ENCODE assay signal across 11 cellular contexts in the genomic region with DNA sequence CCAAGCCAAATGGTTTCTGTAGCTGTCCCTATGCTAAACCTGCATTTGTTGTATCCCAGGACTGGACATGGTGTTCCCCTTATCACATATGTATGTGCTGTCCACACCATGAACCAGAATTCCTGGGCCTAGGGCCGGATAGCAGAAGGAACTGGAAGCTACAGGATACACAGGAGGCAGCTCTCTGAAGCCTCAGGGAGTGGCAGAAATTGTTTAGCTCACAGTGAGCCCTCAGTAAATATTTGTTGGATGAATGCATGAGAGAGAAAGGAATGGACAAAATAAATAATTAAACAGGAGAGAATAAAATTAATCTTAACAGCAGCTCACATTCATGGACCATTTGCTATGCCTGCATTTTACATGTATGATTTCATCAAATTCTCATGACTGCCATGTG. TPM values are rescaled to one million over a fixed set of nuclear protein-coding genes. Genes with fewer than 3 reads are reported as not detected.
DNase-seq lines count a peak whose midpoint lies in the region; ATAC-seq and TF ChIP-seq lines count a peak whose summit lies in the region.
"Had no signal": no experiment of that assay in that cellular context is flagged by ENCODE, and none has a peak within 500 bp of the region (broad histone marks: within the 10 kb centered on the region; RNA-seq: fewer than 3 reads in every experiment).

No MANE protein-coding gene starts in this region.

- H3K9me3 ChIP-seq in esophagus (ENCODE audit: control insufficient read depth in 2 of 2, insufficient read depth in 1 of 2, low read depth in 1 of 2, low read length in 1 of 2), result no peaks in the 10 kb centered on the region
- H3K9me3 ChIP-seq in stomach, result no peaks in the 10 kb centered on the region

- TF ChIP-seq CTCF in stomach (IDR thresholded peaks at IDR 0.05) (no peak), WTC11 (IDR thresholded peaks at IDR 0.05) (no peak)

- intact Hi-C loops in stomach (cut with DNase I; ENCODE audit: low total_unique reads), result no loop called here

- H3K27ac ChIP-seq in esophagus (ENCODE audit: low read depth in 2 of 2, low read length in 1 of 2) (peak overlapping the region; percentile 50 to 82), stomach (peak overlapping the region in 3 of 5 donors; percentile 71 to 83 (median 77))

- peaks cover 0 to 10% of the 10 kb centered on the region in 2 donors for H3K4me1 ChIP-seq in esophagus (ENCODE audit: control insufficient read depth in 2 of 2, insufficient read depth in 2 of 2, low read length in 1 of 2)
- H3K4me1 ChIP-seq in stomach, result peaks cover 31 to 57% (median 42%) of the 10 kb centered on the region in 4 donors

- H3K27me3 ChIP-seq in esophagus (ENCODE audit: control insufficient read depth in 1 of 2, insufficient read depth in 2 of 2, low read length in 2 of 2) (no peaks in the 10 kb centered on the region), stomach (no peaks in the 10 kb centered on the region)

- H3K36me3 ChIP-seq in esophagus (ENCODE audit: control insufficient read depth in 2 of 2, insufficient read depth in 2 of 2, low read length in 1 of 2), result peaks cover 5 to 7% of the 10 kb centered on the region in 2 donors
- peaks cover 10 to 35% (median 35%) of the 10 kb centered on the region in 4 donors for H3K36me3 ChIP-seq in stomach

- TF ChIP-seq POLR2A in stomach (IDR thresholded peaks at IDR 0.05), result no peak

- H3K4me1 Mint-ChIP-seq in activated CD8-positive, alpha-beta memory T cell treated with anti-CD3 and anti-CD28 coated beads, Interleukin-2, amount 10 ng/mL, durations not matched to agents 7 days and 5 days, result peaks cover 48% of the 10 kb centered on the region
- peaks cover 71 to 84% (median 82%) of the 10 kb centered on the region in 3 donors for H3K4me1 Mint-ChIP-seq in T-cell
- peaks cover 47% of the 10 kb centered on the region for H3K4me1 Mint-ChIP-seq in WTC11

- CTCF ChIA-PET in activated CD8-positive, alpha-beta memory T cell treated with anti-CD3 and anti-CD28 coated beads, Interleukin-2, amount 10 ng/mL, durations not matched to agents 7 days and 5 days (lab: Charles Lee), result interaction anchor here (1.0 to 4.5 kb wide), 10 partner anchors 11 to 219 kb away, joined by 3 to 72 read pairs (median 15); partner anchors contain the start of gene RCAN3
- CTCF ChIA-PET in T-cell (lab: Charles Lee) (interaction anchor here in 1 of 2 donors (1.4 to 5.6 kb wide), 4 partner anchors 15 to 170 kb away, joined by 5 to 59 read pairs (median 44); no protein-coding TSS in a partner anchor), WTC11 (lab: Charles Lee) (interaction anchor here (3.0 to 5.1 kb wide), 2 partner anchors 85 to 170 kb away, joined by 30 to 41 read pairs; partner anchors contain the start of gene RCAN3)

- peak overlapping the region; percentile 11 for H3K27ac Mint-ChIP-seq in activated CD8-positive, alpha-beta memory T cell treated with anti-CD3 and anti-CD28 coated beads, Interleukin-2, amount 10 ng/mL, durations not matched to agents 7 days and 5 days
- H3K27ac Mint-ChIP-seq in T-cell (peak overlapping the region in 1 of 2 donors; percentile 93), WTC11 (no peak overlapping the region)

- no peak overlapping the region for H3K4me3 ChIP-seq in esophagus (ENCODE audit: low read depth in 1 of 2, low read length in 2 of 2)
- no peak overlapping the region for H3K4me3 ChIP-seq in stomach

- POLR2A ChIA-PET in T-cell (lab: Charles Lee) (interaction anchor here (0.5 to 1.4 kb wide), 4 partner anchors 84 to 592 kb away, joined by 3 to 6 read pairs (median 5); partner anchors contain the start of gene HMGCL (in 1 of the 2)), WTC11 (lab: Charles Lee) (no interaction called here)

- no peak for TF ChIP-seq EP300 in stomach (IDR thresholded peaks at IDR 0.05)

- no peak overlapping the region for H3K4me3 Mint-ChIP-seq in activated CD8-positive, alpha-beta memory T cell treated with anti-CD3 and anti-CD28 coated beads, Interleukin-2, amount 10 ng/mL, durations not matched to agents 7 days and 5 days
- peak overlapping the region; percentile 92 to 99 (median 93) for H3K4me3 Mint-ChIP-seq in T-cell
- H3K4me3 Mint-ChIP-seq in WTC11, result no peak overlapping the region

- ATAC-seq in activated CD8-positive, alpha-beta memory T cell treated with anti-CD3 and anti-CD28 coated beads, Interleukin-2, amount 10 ng/mL, durations not matched to agents 7 days and 5 days, result no peak
- ATAC-seq in T-cell (replicated peaks in 1 of 4) (no peak), WTC11 (no peak)

- 47 to 61% methylated on average over 1 of the region's 1 CpG for WGBS in esophagus, 2 donors
- WGBS in stomach, 5 donors, result 41 to 53% (median 47%) methylated on average over 1 of the region's 1 CpG

- H3K27me3 Mint-ChIP-seq in activated CD8-positive, alpha-beta memory T cell treated with anti-CD3 and anti-CD28 coated beads, Interleukin-2, amount 10 ng/mL, durations not matched to agents 7 days and 5 days, result no peaks in the 10 kb centered on the region
- H3K27me3 Mint-ChIP-seq in T-cell (no peaks in the 10 kb centered on the region), WTC11 (ENCODE audit: low read depth) (no peaks in the 10 kb centered on the region)

- H3K36me3 Mint-ChIP-seq in activated CD8-positive, alpha-beta memory T cell treated with anti-CD3 and anti-CD28 coated beads, Interleukin-2, amount 10 ng/mL, durations not matched to agents 7 days and 5 days, result peaks cover 15% of the 10 kb centered on the region
- H3K36me3 Mint-ChIP-seq in T-cell (peaks cover 36% of the 10 kb centered on the region), WTC11 (peaks cover 6% of the 10 kb centered on the region; the same call in 1 of the 2 replicates)

- DNase-seq in activated CD8-positive, alpha-beta memory T cell treated with anti-CD3 and anti-CD28 coated beads, Interleukin-2, amount 10 ng/mL, durations not matched to agents 7 days and 5 days, result peak; percentile 21
- no peak for DNase-seq in activated CD8-positive, alpha-beta memory T cell treated with anti-CD3 and anti-CD28 coated beads for 24 hours
- DNase-seq in T-cell, result no peak
- no peak for DNase-seq in stomach
- DNase-seq in T-helper 9 cell, result no peak
- no peak for DNase-seq in WTC11 (ENCODE audit: low spot score)
- no peak for DNase-seq in Kasumi-1 (lab: John Stamatoyannopoulos, UW)
- DNase-seq: AML-193; effector memory CD4-positive, alpha-beta T cell; NCI-H1436 treated with DMSO at 0.1 percent for 48 hours had no signal

- no peaks in the 10 kb centered on the region for H3K9me3 Mint-ChIP-seq in activated CD8-positive, alpha-beta memory T cell treated with anti-CD3 and anti-CD28 coated beads, Interleukin-2, amount 10 ng/mL, durations not matched to agents 7 days and 5 days (ENCODE audit: low read depth)
- H3K9me3 Mint-ChIP-seq in T-cell (no peaks in the 10 kb centered on the region), WTC11 (peaks cover 3% of the 10 kb centered on the region; the same call in 1 of the 2 replicates)

TF ChIP-seq in WTC11, 78 proteins besides CTCF, POLR2A, EP300 and RAD21 (continues in another document):
- TF ChIP-seq ETV6 (CRISPR knock-in tag; IDR thresholded peaks at IDR 0.05) (no peak), RORB (CRISPR knock-in tag; IDR thresholded peaks at IDR 0.05) (no peak), ZNF281 (CRISPR knock-in tag; IDR thresholded peaks at IDR 0.05) (no peak), IRF2 (CRISPR knock-in tag; IDR thresholded peaks at IDR 0.05; ENCODE audit: borderline replicate concordance, low read depth) (no peak)
- TF ChIP-seq, protein P1, sequence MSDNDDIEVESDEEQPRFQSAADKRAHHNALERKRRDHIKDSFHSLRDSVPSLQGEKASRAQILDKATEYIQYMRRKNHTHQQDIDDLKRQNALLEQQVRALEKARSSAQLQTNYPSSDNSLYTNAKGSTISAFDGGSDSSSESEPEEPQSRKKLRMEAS (CRISPR knock-in tag; IDR thresholded peaks at IDR 0.05), result no peak

RNA-seq across cellular contexts. Expression of gene NIPAL3, which starts 2.1 kb away (rescaled TPM):
- total RNA-seq in activated CD8-positive, alpha-beta memory T cell treated with anti-CD3 and anti-CD28 coated beads, Interleukin-2, amount 10 ng/mL, durations not matched to agents 7 days and 5 days, result 10 to 100 TPM; 35.4 to 44.2 TPM
- 10 to 100 TPM; 49.0 to 71.4 (median 59.7) TPM for total RNA-seq in T-cell
- 10 to 100 TPM; 10.3 to 11.3 TPM for polyA plus RNA-seq in esophagus
- 100 to 1,000 TPM in 1 of 5 donors, 10 to 100 TPM in 3, 1 to 10 TPM in 1; 3.5 to 122 (median 33.0) TPM for total RNA-seq in stomach
- 1 to 10 TPM; 3.2 to 7.5 (median 7.1) TPM for polyA plus RNA-seq in stomach
- total RNA-seq in WTC11 (2021), result 11.2 to 11.3 TPM (median 11.2 TPM) in 3 replicates

RNA-seq across cellular contexts. Expression of gene STPG1, which starts 4.1 kb away (rescaled TPM):
- 1 to 10 TPM; 5.6 to 9.2 TPM for total RNA-seq in activated CD8-positive, alpha-beta memory T cell treated with anti-CD3 and anti-CD28 coated beads, Interleukin-2, amount 10 ng/mL, durations not matched to agents 7 days and 5 days
- 1 to 10 TPM; 3.4 to 5.6 (median 5.4) TPM for total RNA-seq in T-cell
- polyA plus RNA-seq in esophagus, result 1 to 10 TPM; 4.8 to 8.8 TPM
- 10 to 100 TPM in 1 of 5 donors, 1 to 10 TPM in 2, under 1 TPM in 1, not detected in 1; 0.45 to 51.0 (median 6.6) TPM for total RNA-seq in stomach
- polyA plus RNA-seq in stomach, result 1 to 10 TPM; 3.2 to 5.2 (median 3.7) TPM
- total RNA-seq in WTC11 (2021), result 9.9 to 12.8 TPM (median 10.1 TPM) in 3 replicates

Comparison
In these comparisons a context has a peak if more than half of its experiments do, and no peak if none do; other contexts are left out.
1. H3K4me3 Mint-ChIP-seq: peak in T-cell (3 of 3); none in activated CD8-positive, alpha-beta memory T cell treated with anti-CD3 and anti-CD28 coated beads, Interleukin-2, amount 10 ng/mL, durations not matched to agents 7 days and 5 days (single experiment) and WTC11 (single experiment).